In the genomic region with DNA sequence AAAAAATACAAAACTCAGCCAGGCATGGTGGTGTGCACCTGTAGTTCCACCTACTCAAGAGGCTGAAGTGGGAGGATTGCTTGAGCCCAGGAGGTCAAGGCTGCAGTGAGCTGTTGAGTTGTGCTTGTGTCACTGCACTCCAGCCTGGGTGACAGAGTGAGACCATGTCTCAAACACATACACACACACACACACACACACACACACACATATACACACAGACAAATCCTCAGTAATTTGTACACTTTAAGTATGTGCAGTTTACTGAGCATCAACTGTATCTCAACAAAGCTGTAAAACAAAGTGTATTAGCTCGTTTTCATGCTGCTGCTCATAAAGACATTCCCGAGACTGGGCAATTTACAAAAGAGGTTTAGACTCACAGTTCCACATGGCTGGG, we compare ENCODE assay signal across 24 cellular contexts. TPM values are rescaled to one million over a fixed set of nuclear protein-coding genes. Genes with fewer than 3 reads are reported as not detected.
DNase-seq lines count a peak whose midpoint lies in the region; ATAC-seq, FAIRE-seq and TF ChIP-seq lines count a peak whose summit lies in the region.
"Had no signal": no experiment of that assay in that cellular context is flagged by ENCODE, and none has a peak within 500 bp of the region (broad histone marks: within the 10 kb centered on the region; RNA-seq: fewer than 3 reads in every experiment).

No MANE protein-coding gene starts in this region.

- TF ChIP-seq CTCF in HepG2 (CRISPR knock-in tag; IDR thresholded peaks at IDR 0.05): no peak
- no peak for TF ChIP-seq CTCF in right lobe of liver (IDR thresholded peaks at IDR 0.05)
- no peak for TF ChIP-seq CTCF in nephron progenitor cell (IDR thresholded peaks at IDR 0.05)

- 0 out of 2 replicates have a peak overlapping the region, but pooled peaks have one; percentile 1 for H3K4me2 ChIP-seq in HepG2 (ENCODE audit: low read depth, low read length)
- H3K4me2 ChIP-seq: SK-N-SH had no signal

- H3K27me3 Mint-ChIP-seq in central memory CD8-positive, alpha-beta T cell: no peaks in the 10 kb centered on the region
- no peaks in the 10 kb centered on the region for H3K27me3 Mint-ChIP-seq in nephron progenitor cell (ENCODE audit: low read depth, poor library complexity)
- H3K27me3 Mint-ChIP-seq: CD4-positive, CD25-positive, alpha-beta regulatory T cell had no signal

- H3K9me3 ChIP-seq in HepG2 (ENCODE audit: low read length): no peaks in the 10 kb centered on the region
- no peaks in the 10 kb centered on the region for H3K9me3 ChIP-seq in right lobe of liver
- H3K9me3 ChIP-seq: SK-N-SH had no signal

- peaks cover 22 to 79% of the 10 kb centered on the region in 2 experiments for H3K36me3 ChIP-seq in HepG2 (replicated peaks in 1 of 2; ENCODE audit: control insufficient read depth in 1 of 2, insufficient read depth in 2 of 2, low read length in 2 of 2)
- peaks cover 0 to 22% (median 5%) of the 10 kb centered on the region in 4 donors for H3K36me3 ChIP-seq in right lobe of liver

- H2AFZ ChIP-seq in HepG2 (ENCODE audit: low read length): no peak overlapping the region

- no peak overlapping the region for H3K4me3 ChIP-seq in HepG2 (replicated peaks in 1 of 3; ENCODE audit: insufficient read depth in 1 of 3, low read depth in 2 of 3, low read length in 3 of 3)
- no peak overlapping the region for H3K4me3 ChIP-seq in right lobe of liver
- H3K4me3 ChIP-seq: GM12878 had no signal

- H3K27ac Mint-ChIP-seq in central memory CD8-positive, alpha-beta T cell (ENCODE audit: low read depth): peak overlapping the region; percentile 10
- peak overlapping the region; percentile 82 for H3K27ac Mint-ChIP-seq in nephron progenitor cell
- H3K27ac Mint-ChIP-seq: CD4-positive, CD25-positive, alpha-beta regulatory T cell had no signal

- peaks cover 29% of the 10 kb centered on the region for H3K4me1 Mint-ChIP-seq in central memory CD8-positive, alpha-beta T cell
- peaks cover 5% of the 10 kb centered on the region for H3K4me1 Mint-ChIP-seq in nephron progenitor cell

- H3K79me2 ChIP-seq in HepG2 (ENCODE audit: insufficient read depth, low read length): peaks cover 74% of the 10 kb centered on the region

- no peaks in the 10 kb centered on the region for H4K20me1 ChIP-seq in HepG2 (ENCODE audit: insufficient read depth, low read length)

- TF ChIP-seq POLR2A in HepG2 (IDR thresholded peaks at IDR 0.05; ENCODE audit: insufficient read depth in 1 of 2, low read depth in 2 of 2, low read length in 2 of 2): no peak
- TF ChIP-seq POLR2A in right lobe of liver (IDR thresholded peaks at IDR 0.05): no peak

- H3K27ac ChIP-seq in HepG2 (ENCODE audit: extremely low read length, insufficient read depth, low read length) (no peak overlapping the region), right lobe of liver (no peak overlapping the region)
- H3K27ac ChIP-seq: RWPE1 had no signal

- H3K4me3 Mint-ChIP-seq in central memory CD8-positive, alpha-beta T cell: no peak overlapping the region
- no peak overlapping the region for H3K4me3 Mint-ChIP-seq in nephron progenitor cell

- 95% methylated on average over 2 of the region's 2 CpGs for WGBS in HepG2 (ENCODE audit: low lambda C conversion rate)
- 90% methylated on average over 2 of the region's 2 CpGs for WGBS in right lobe of liver (ENCODE audit: insufficient coverage, low coverage, low lambda C conversion rate, missing lambda C conversion rate)

- no TSS peak for BruUV-seq in HepG2 (replicated peaks; lab: Mats Ljungman, UMichigan)

- H3K27me3 ChIP-seq in HepG2 (ENCODE audit: control insufficient read depth in 1 of 2, insufficient read depth in 2 of 2, low read length in 2 of 2) (no peaks in the 10 kb centered on the region), right lobe of liver (no peaks in the 10 kb centered on the region)

- FAIRE-seq in HepG2 (lab: Jason Lieb, UNC) (no peak), HTR-8/SVneo (lab: Jason Lieb, UNC) (peak; percentile 71)
- FAIRE-seq: GM12878 had no signal

- H3K9me3 Mint-ChIP-seq in central memory CD8-positive, alpha-beta T cell: no peaks in the 10 kb centered on the region
- H3K9me3 Mint-ChIP-seq in nephron progenitor cell: no peaks in the 10 kb centered on the region

- no peak; the same call in 2 of the 3 replicates for ATAC-seq in HepG2
- ATAC-seq in right lobe of liver: no peak
- no peak for ATAC-seq in central memory CD8-positive, alpha-beta T cell (replicated peaks; ENCODE audit: extremely low read depth, poor library complexity, severe bottlenecking)
- ATAC-seq: GM12878, HCT116 had no signal

- no peak for TF ChIP-seq RAD21 in HepG2 (CRISPR knock-in tag; IDR thresholded peaks at IDR 0.05)

- POLR2A ChIA-PET in HepG2 (lab: Yijun Ruan, JAX): no interaction called here

- H3K36me3 Mint-ChIP-seq in central memory CD8-positive, alpha-beta T cell (ENCODE audit: insufficient read depth): peaks cover 25% of the 10 kb centered on the region
- peaks cover 79% of the 10 kb centered on the region for H3K36me3 Mint-ChIP-seq in nephron progenitor cell (ENCODE audit: low read depth)

- H3K4me1 ChIP-seq in HepG2 (ENCODE audit: insufficient read depth, low read length) (peaks cover 64% of the 10 kb centered on the region), right lobe of liver (peaks cover 0 to 8% (median 3%) of the 10 kb centered on the region in 4 donors)

- CTCF ChIA-PET in HepG2 (lab: Yijun Ruan, JAX; ENCODE audit: low intra/inter-chr PET ratio, low total read pairs): no interaction called here

- H3K9ac ChIP-seq in HepG2 (ENCODE audit: insufficient read depth, low read depth, low read length): no peak overlapping the region
- H3K9ac ChIP-seq: SK-N-SH had no signal

- TF ChIP-seq EP300 in HepG2 (IDR thresholded peaks at IDR 0.05; ENCODE audit: low read depth in 2 of 2, low read length in 2 of 2): no peak
- no peak for TF ChIP-seq EP300 in HepG2 (CRISPR knock-in tag; IDR thresholded peaks at IDR 0.05; ENCODE audit: borderline replicate concordance)

- in situ Hi-C loops in HepG2 (cut with HindIII; ENCODE audit: extremely low pct_ligation_motif_present, low pct_unique_long_range_greater_than_20kb): no loop called here

- DNase-seq in HepG2 (ENCODE audit: low spot score): no peak
- DNase-seq in right lobe of liver: no peak
- DNase-seq in HTR-8/SVneo (ENCODE audit: insufficient read length, low spot score): no peak
- DNase-seq in central memory CD8-positive, alpha-beta T cell (ENCODE audit: low spot score in 2 of 2): no peak
- no peak for DNase-seq in nephron progenitor cell
- no peak for DNase-seq in NOMO-1 treated with DMSO at 0.1 percent for 48 hours (lab: John Stamatoyannopoulos, UW; ENCODE audit: unreplicated experiment)
- no peak for DNase-seq in UCSD-AML1 (lab: John Stamatoyannopoulos, UW; ENCODE audit: unreplicated experiment)
- DNase-seq in DMS153 treated with DMSO at 0.1 percent for 48 hours (lab: John Stamatoyannopoulos, UW; ENCODE audit: unreplicated experiment): no peak
- DNase-seq: CD4-positive, CD25-positive, alpha-beta regulatory T cell; COR-L47; DMS79 treated with DMSO at 0.1 percent for 48 hours; GOT3; MM.1S; NCI-H1048; NCI-H1417 treated with DMSO at 0.1 percent for 48 hours; NCI-H187; NCI-H2107; SIG-M5; SK-N-SH had no signal

- intact Hi-C loops in HepG2 (cut with micrococcal nuclease; ENCODE audit: unreplicated experiment): no loop called here
- intact Hi-C loops in right lobe of liver (cut with DNase I): no loop called here

RNA-seq across cellular contexts. Expression of a gene that starts 7.3 kb away (rescaled TPM):
- total RNA-seq in HepG2 (2016; rRNA removed; fragmentation: Illumina TruSeq; extraction: Trizol) (122 and 149 TPM in 2 replicates), right lobe of liver (10 to 100 TPM; 12.3 to 18.9 (median 16.2) TPM)
- 42.1 and 44.6 TPM in 2 replicates for total RNA-seq in HepG2 (2016; cell fraction: cytosol; rRNA removed; fragmentation: Illumina TruSeq; extraction: Trizol; ENCODE audit: low read depth)
- total RNA-seq in HepG2 (2016; cell fraction: insoluble cytoplasmic fraction; rRNA removed; fragmentation: Illumina TruSeq; extraction: Trizol): 124 and 156 TPM in 2 replicates
- 45.1 and 48.3 TPM in 2 replicates for total RNA-seq in HepG2 (2016; cell fraction: membrane; rRNA removed; fragmentation: Illumina TruSeq; extraction: Trizol)
- 201 and 207 TPM in 2 replicates for total RNA-seq in HepG2 (2016; cell fraction: nucleus; rRNA removed; fragmentation: Illumina TruSeq; extraction: Trizol)
- 64.3 and 91.4 TPM in 2 replicates for polyA plus RNA-seq in HepG2 (2011; rRNA removed)
- polyA plus RNA-seq in HepG2 (2011; cell fraction: cytosol; rRNA removed): 49.3 and 58.3 TPM in 2 replicates
- 74.6 and 81.3 TPM in 2 replicates for polyA plus RNA-seq in HepG2 (2011; cell fraction: nucleus; rRNA removed)
- polyA plus RNA-seq in HepG2 (2012): 59.9 and 60.7 TPM in 2 replicates
- 17.1 and 18.2 TPM in 2 replicates for polyA plus RNA-seq in HepG2 (2016; cell fraction: cytosol; fragmentation: Illumina TruSeq; extraction: Trizol; ENCODE audit: low read depth)
- 133 and 147 TPM in 2 replicates for polyA plus RNA-seq in HepG2 (2016; cell fraction: insoluble cytoplasmic fraction; fragmentation: Illumina TruSeq; extraction: Trizol; ENCODE audit: low read depth)
- polyA plus RNA-seq in HepG2 (2016; cell fraction: membrane; fragmentation: Illumina TruSeq; extraction: Trizol; ENCODE audit: low read depth): 20.5 and 22.2 TPM in 2 replicates
- polyA plus RNA-seq in HepG2 (2016; cell fraction: nucleus; fragmentation: Illumina TruSeq; extraction: Trizol; ENCODE audit: insufficient read depth, low read depth): 93.1 and 104 TPM in 2 replicates
- polyA minus RNA-seq in HepG2 (2011; rRNA and poly(A)+ RNA removed; ENCODE audit: low replicate concordance): 9.7 and 101 TPM in 2 replicates
- 39.5 and 52.5 TPM in 2 replicates for polyA minus RNA-seq in HepG2 (2011; cell fraction: cytosol; rRNA and poly(A)+ RNA removed)
- polyA minus RNA-seq in HepG2 (2011; cell fraction: nucleus; rRNA and poly(A)+ RNA removed): 333 and 340 TPM in 2 replicates

RNA-seq across cellular contexts. Expression of a gene that starts 43.1 kb away (rescaled TPM):
- total RNA-seq in HepG2 (2016; rRNA removed; fragmentation: Illumina TruSeq; extraction: Trizol): not detected in 2 replicates
- total RNA-seq in HepG2 (2016; cell fraction: cytosol; rRNA removed; fragmentation: Illumina TruSeq; extraction: Trizol; ENCODE audit: low read depth): not detected in 2 replicates
- not detected in 2 replicates for total RNA-seq in HepG2 (2016; cell fraction: insoluble cytoplasmic fraction; rRNA removed; fragmentation: Illumina TruSeq; extraction: Trizol)
- total RNA-seq in HepG2 (2016; cell fraction: membrane; rRNA removed; fragmentation: Illumina TruSeq; extraction: Trizol): not detected in 2 replicates
- total RNA-seq in HepG2 (2016; cell fraction: nucleus; rRNA removed; fragmentation: Illumina TruSeq; extraction: Trizol): not detected in 2 replicates
- not detected in 2 replicates for polyA plus RNA-seq in HepG2 (2011; rRNA removed)
- polyA plus RNA-seq in HepG2 (2011; cell fraction: cytosol; rRNA removed): not detected in 2 replicates
- not detected in 2 replicates for polyA plus RNA-seq in HepG2 (2011; cell fraction: nucleus; rRNA removed)
- polyA plus RNA-seq in HepG2 (2012): 0.76 and 0.79 TPM in 2 replicates
- polyA plus RNA-seq in HepG2 (2016; cell fraction: cytosol; fragmentation: Illumina TruSeq; extraction: Trizol; ENCODE audit: low read depth): not detected in 2 replicates
- not detected in 2 replicates for polyA plus RNA-seq in HepG2 (2016; cell fraction: insoluble cytoplasmic fraction; fragmentation: Illumina TruSeq; extraction: Trizol; ENCODE audit: low read depth)
- polyA plus RNA-seq in HepG2 (2016; cell fraction: membrane; fragmentation: Illumina TruSeq; extraction: Trizol; ENCODE audit: low read depth): not detected in 2 replicates
- polyA plus RNA-seq in HepG2 (2016; cell fraction: nucleus; fragmentation: Illumina TruSeq; extraction: Trizol; ENCODE audit: insufficient read depth, low read depth): not detected in 2 replicates
- polyA minus RNA-seq in HepG2 (2011; rRNA and poly(A)+ RNA removed; ENCODE audit: low replicate concordance): not detected in 2 replicates
- polyA minus RNA-seq in HepG2 (2011; cell fraction: cytosol; rRNA and poly(A)+ RNA removed): not detected in 2 replicates
- polyA minus RNA-seq in HepG2 (2011; cell fraction: nucleus; rRNA and poly(A)+ RNA removed): not detected in 2 replicates
- total RNA-seq in right lobe of liver: not detected
- total RNA-seq: CD4-positive, CD25-positive, alpha-beta regulatory T cell; GM12878; NCI-H460 had no signal
- polyA plus RNA-seq: BJ; CD4-positive, CD25-positive, alpha-beta regulatory T cell had no signal
